8 cellular contexts compared by ENCODE assay signal in genomic region chr1:52057876-52058275, GRCh38. TPM values are rescaled to one million over a fixed set of nuclear protein-coding genes. Genes with fewer than 3 reads are reported as not detected.
DNase-seq lines count a peak whose midpoint lies in the region; TF ChIP-seq lines count a peak whose summit lies in the region.

No MANE protein-coding gene starts in this region.

- no peaks in the 10 kb centered on the region for H3K27me3 Mint-ChIP-seq in MCF 10A (ENCODE audit: insufficient read depth, unreplicated experiment)
- no peaks in the 10 kb centered on the region for H3K27me3 Mint-ChIP-seq in activated CD4-positive, alpha-beta memory T cell treated with anti-CD3 and anti-CD28 coated beads for 36 hours
- H3K27me3 Mint-ChIP-seq in glutamatergic neuron (ENCODE audit: unreplicated experiment) = peaks cover 9% of the 10 kb centered on the region

- H3K36me3 ChIP-seq in breast epithelium (no peaks in the 10 kb centered on the region), suprapubic skin (peaks cover 20% of the 10 kb centered on the region)

- peak overlapping the region; percentile 99 for H3K27ac Mint-ChIP-seq in MCF 10A (ENCODE audit: low read depth, unreplicated experiment)
- H3K27ac Mint-ChIP-seq in activated CD4-positive, alpha-beta memory T cell treated with anti-CD3 and anti-CD28 coated beads for 36 hours = no peak overlapping the region
- peak overlapping the region; percentile 96 for H3K27ac Mint-ChIP-seq in glutamatergic neuron (ENCODE audit: unreplicated experiment)

- intact Hi-C loops in MCF 10A (cut with micrococcal nuclease) = loop anchor here (5.0 kb wide), 1 partner anchor 309 kb away; the partner anchor contains the start of gene CC2D1B
- intact Hi-C loops in breast epithelium (cut with DNase I; ENCODE audit: low total_unique reads) = no loop called here
- intact Hi-C loops in activated CD4-positive, alpha-beta memory T cell treated with anti-CD3 and anti-CD28 coated beads for 36 hours (cut with micrococcal nuclease) = loop anchor here (2.0 to 10.0 kb wide), 2 partner anchors 83 to 577 kb away; partner anchors contain the start of gene SHISAL2A

- H3K9me3 ChIP-seq in breast epithelium (no peaks in the 10 kb centered on the region), suprapubic skin (no peaks in the 10 kb centered on the region)

- POLR2A ChIA-PET in MCF 10A (lab: Yijun Ruan, JAX) = interaction anchor here (0.7 to 2.8 kb wide), 6 partner anchors 11 to 309 kb away, joined by 3 to 25 read pairs (median 4); partner anchors contain the start of gene KTI12
- POLR2A ChIA-PET in activated CD4-positive, alpha-beta memory T cell treated with anti-CD3 and anti-CD28 coated beads for 36 hours (lab: Charles Lee) = no interaction called here

- H3K9me3 Mint-ChIP-seq in MCF 10A (ENCODE audit: unreplicated experiment) (no peaks in the 10 kb centered on the region), glutamatergic neuron (ENCODE audit: unreplicated experiment) (peaks cover 17% of the 10 kb centered on the region)
- no peaks in the 10 kb centered on the region for H3K9me3 Mint-ChIP-seq in activated CD4-positive, alpha-beta memory T cell treated with anti-CD3 and anti-CD28 coated beads for 36 hours

- peaks cover 24% of the 10 kb centered on the region for H3K36me3 Mint-ChIP-seq in MCF 10A (ENCODE audit: insufficient read depth, unreplicated experiment)
- H3K36me3 Mint-ChIP-seq in activated CD4-positive, alpha-beta memory T cell treated with anti-CD3 and anti-CD28 coated beads for 36 hours = peaks cover 24% of the 10 kb centered on the region
- no peaks in the 10 kb centered on the region for H3K36me3 Mint-ChIP-seq in glutamatergic neuron (ENCODE audit: unreplicated experiment)

- no TSS peak for BruUV-seq in MCF 10A (replicated peaks; lab: Mats Ljungman, UMichigan)

- CTCF ChIA-PET in MCF 10A (lab: Yijun Ruan, JAX) = interaction anchor here (0.6 to 0.7 kb wide), 3 partner anchors 83 to 347 kb away, joined by 3 to 4 read pairs (median 4); partner anchors contain the start of genes ORC1 and PRPF38A
- CTCF ChIA-PET in activated CD4-positive, alpha-beta memory T cell treated with anti-CD3 and anti-CD28 coated beads for 36 hours (lab: Charles Lee) = interaction anchor here (1.5 kb wide), 1 partner anchor 178 kb away, joined by 3 read pairs; no protein-coding TSS in a partner anchor

- H3K4me1 ChIP-seq in breast epithelium = peaks cover 4 to 17% of the 10 kb centered on the region in 2 donors
- peaks cover 49% of the 10 kb centered on the region for H3K4me1 ChIP-seq in suprapubic skin

- TF ChIP-seq CTCF in MCF 10A (IDR thresholded peaks at IDR 0.05; ENCODE audit: unreplicated experiment) = no peak
- no peak for TF ChIP-seq CTCF in breast epithelium (IDR thresholded peaks at IDR 0.05)
- TF ChIP-seq CTCF in glutamatergic neuron (IDR thresholded peaks at IDR 0.05; ENCODE audit: partially characterized antibody, unreplicated experiment) = no peak
- TF ChIP-seq CTCF in suprapubic skin (IDR thresholded peaks at IDR 0.05) = no peak

- H3K4me1 Mint-ChIP-seq in MCF 10A (ENCODE audit: insufficient read depth, unreplicated experiment) = peaks cover 21% of the 10 kb centered on the region
- H3K4me1 Mint-ChIP-seq in activated CD4-positive, alpha-beta memory T cell treated with anti-CD3 and anti-CD28 coated beads for 36 hours (ENCODE audit: low read depth) = peaks cover 43% of the 10 kb centered on the region
- peaks cover 16% of the 10 kb centered on the region for H3K4me1 Mint-ChIP-seq in glutamatergic neuron (ENCODE audit: low read depth, unreplicated experiment)

- peak overlapping the region in 1 of 3 donors; percentile 87 for H3K4me3 ChIP-seq in breast epithelium
- peak overlapping the region; percentile 98 for H3K4me3 ChIP-seq in suprapubic skin

- TF ChIP-seq POLR2A in breast epithelium (IDR thresholded peaks at IDR 0.05) (no peak), suprapubic skin (IDR thresholded peaks at IDR 0.05) (no peak)

- H3K4me3 Mint-ChIP-seq in MCF 10A (ENCODE audit: unreplicated experiment) (peak overlapping the region; percentile 97), glutamatergic neuron (ENCODE audit: unreplicated experiment) (peak overlapping the region; percentile 97)
- peak overlapping the region; percentile 94 for H3K4me3 Mint-ChIP-seq in activated CD4-positive, alpha-beta memory T cell treated with anti-CD3 and anti-CD28 coated beads for 36 hours

- TF ChIP-seq EP300 in suprapubic skin (IDR thresholded peaks at IDR 0.05) = no peak

- H3K27ac ChIP-seq in breast epithelium (peak overlapping the region in 1 of 2 donors; percentile 58), suprapubic skin (no peak overlapping the region)

- no peak for DNase-seq in MCF 10A (ENCODE audit: unreplicated experiment)
- DNase-seq in breast epithelium (ENCODE audit: low spot score in 2 of 2) = no peak
- no peak for DNase-seq in activated CD4-positive, alpha-beta memory T cell treated with anti-CD3 and anti-CD28 coated beads for 36 hours
- no peak for DNase-seq in glutamatergic neuron
- no peak for DNase-seq in suprapubic skin (ENCODE audit: low spot score in 2 of 2)
- no peak for DNase-seq in mesenteric fat pad (ENCODE audit: low spot score)
- DNase-seq in NCI-H146 treated with DMSO at 0.1 percent for 48 hours (lab: John Stamatoyannopoulos, UW; ENCODE audit: unreplicated experiment) = no peak
- no peak for DNase-seq in HK-2 (ENCODE audit: unreplicated experiment)

- H3K27me3 ChIP-seq in breast epithelium (no peaks in the 10 kb centered on the region), suprapubic skin (no peaks in the 10 kb centered on the region)

RNA-seq across cellular contexts. Expression of gene BTF3L4, which starts 1.8 kb away (rescaled TPM):
- 76.0 and 77.0 TPM in 2 replicates for total RNA-seq in MCF 10A (2022)
- total RNA-seq in breast epithelium = 10 to 100 TPM; 47.5 to 66.2 (median 59.0) TPM
- 10 to 100 TPM; 32.5 to 35.2 TPM for total RNA-seq in activated CD4-positive, alpha-beta memory T cell treated with anti-CD3 and anti-CD28 coated beads for 36 hours
- total RNA-seq in glutamatergic neuron (ENCODE audit: unreplicated experiment) = 90.5 TPM
- total RNA-seq in suprapubic skin = 10 to 100 TPM; 41.7 to 60.2 (median 57.1) TPM
- total RNA-seq in mesenteric fat pad = 42.1 TPM

RNA-seq across cellular contexts. Expression of gene TXNDC12, which starts 2.9 kb away (rescaled TPM):
- 102 and 122 TPM in 2 replicates for total RNA-seq in MCF 10A (2022)
- 10 to 100 TPM; 35.1 to 48.4 (median 37.6) TPM for total RNA-seq in breast epithelium
- total RNA-seq in activated CD4-positive, alpha-beta memory T cell treated with anti-CD3 and anti-CD28 coated beads for 36 hours = 10 to 100 TPM; 35.0 to 35.1 TPM
- total RNA-seq in glutamatergic neuron (ENCODE audit: unreplicated experiment) = 27.2 TPM
- total RNA-seq in suprapubic skin = 10 to 100 TPM; 22.4 to 26.4 (median 25.5) TPM
- 36.4 TPM for total RNA-seq in mesenteric fat pad

RNA-seq across cellular contexts. Expression of gene KTI12, which starts 24.3 kb away (rescaled TPM):
- total RNA-seq in MCF 10A (2022) (6.5 and 7.0 TPM in 2 replicates), breast epithelium (10 to 100 TPM in 1 of 3 donors, 1 to 10 TPM in 2; 4.4 to 13.6 (median 7.9) TPM), glutamatergic neuron (ENCODE audit: unreplicated experiment) (8.6 TPM), suprapubic skin (10 to 100 TPM in 1 of 4 donors, 1 to 10 TPM in 3; 8.0 to 15.9 (median 9.5) TPM), mesenteric fat pad (9.7 TPM)
- 10 to 100 TPM; 11.2 to 12.6 TPM for total RNA-seq in activated CD4-positive, alpha-beta memory T cell treated with anti-CD3 and anti-CD28 coated beads for 36 hours
